12 cellular contexts compared by ENCODE assay signal in genomic region chr22:43891360-43892182, GRCh38. TPM values are rescaled to one million over a fixed set of nuclear protein-coding genes. Genes with fewer than 3 reads are reported as not detected.
DNase-seq lines count a peak whose midpoint lies in the region; ATAC-seq and TF ChIP-seq lines count a peak whose summit lies in the region.
"Had no signal": no experiment of that assay in that cellular context is flagged by ENCODE, and none has a peak within 500 bp of the region (broad histone marks: within the 10 kb centered on the region; RNA-seq: fewer than 3 reads in every experiment).

Gene PNPLA5, minus strand, starts transcription at chr22:43892013. Its CDS starts 133 bp downstream, at chr22:43891880.

- no peak within 1 kb of the TSS for H2BK5ac ChIP-seq in mesendoderm (ENCODE audit: low read length)

- POLR2A ChIA-PET in OCI-LY7 (lab: Charles Lee), result no interaction called here

- no peak within 1 kb of the TSS for H4K5ac ChIP-seq in mesendoderm (ENCODE audit: low read length)

- H2BK15ac ChIP-seq in mesendoderm (replicated peaks; ENCODE audit: low read depth), result no peak within 1 kb of the TSS

- H2AFZ ChIP-seq in OCI-LY7 (ENCODE audit: low read length), result no peak within 1 kb of the TSS

- ATAC-seq in Right ventricle myocardium inferior (no peak), upper lobe of right lung (no peak), HG02973 (IDR thresholded peaks at IDR 0.05; ENCODE audit: unreplicated experiment) (no peak)

- H3K9me3 ChIP-seq in left ventricle myocardium inferior (replicated peaks) (no peaks in the 10 kb centered on the region), upper lobe of right lung (no peaks in the 10 kb centered on the region), OCI-LY7 (ENCODE audit: low read length) (no peaks in the 10 kb centered on the region)

- TF ChIP-seq CTCF in left ventricle myocardium inferior (IDR thresholded peaks at IDR 0.05; ENCODE audit: borderline replicate concordance) (no peak), upper lobe of right lung (IDR thresholded peaks at IDR 0.05) (no peak), OCI-LY7 (conservative IDR thresholded peaks at IDR 0.05; ENCODE audit: low read length) (no peak)

- H3K36me3 ChIP-seq in left ventricle myocardium inferior (no peaks in the 10 kb centered on the region), mesendoderm (ENCODE audit: control insufficient read depth, insufficient read depth, low read length) (no peaks in the 10 kb centered on the region), upper lobe of right lung (no peaks in the 10 kb centered on the region), OCI-LY7 (ENCODE audit: insufficient read depth, low read length) (no peaks in the 10 kb centered on the region)

- peak within 1 kb of the TSS; percentile 66 for H3K23ac ChIP-seq in mesendoderm (ENCODE audit: low read length)

- H3K27me3 ChIP-seq in left ventricle myocardium inferior (ENCODE audit: low read depth), result peaks cover 95% of the 10 kb centered on the region
- peaks cover 2% of the 10 kb centered on the region for H3K27me3 ChIP-seq in mesendoderm (ENCODE audit: insufficient read depth, low read length, poor library complexity)
- peaks cover 51% of the 10 kb centered on the region for H3K27me3 ChIP-seq in upper lobe of right lung

- no peak within 1 kb of the TSS for H2BK120ac ChIP-seq in mesendoderm (ENCODE audit: low read depth, low read length)

- H3K9me2 ChIP-seq in OCI-LY7 (ENCODE audit: insufficient read depth, low read length), result no peaks in the 10 kb centered on the region

- H2AK5ac ChIP-seq in mesendoderm (ENCODE audit: low read length), result no peak within 1 kb of the TSS

- intact Hi-C loops in left ventricle myocardium inferior (cut with micrococcal nuclease) (no loop called here), Right ventricle myocardium inferior (cut with DNase I) (no loop called here), upper lobe of right lung (cut with DNase I) (no loop called here), OCI-LY7 (cut with micrococcal nuclease; ENCODE audit: unreplicated experiment) (no loop called here)

- no peak within 1 kb of the TSS for H3K4ac ChIP-seq in mesendoderm (ENCODE audit: low read depth, low read length)

- BruUV-seq in OCI-LY7 (replicated peaks; lab: Mats Ljungman, UMichigan), result no TSS peak

- H3K56ac ChIP-seq in mesendoderm (ENCODE audit: low read length), result peak within 1 kb of the TSS; percentile 60

- H3K27ac ChIP-seq in left ventricle myocardium inferior (replicated peaks), result no peak within 1 kb of the TSS
- no peak within 1 kb of the TSS for H3K27ac ChIP-seq in mesendoderm (ENCODE audit: low read depth, low read length)
- H3K27ac ChIP-seq in upper lobe of right lung, result no peak within 1 kb of the TSS
- no peak within 1 kb of the TSS for H3K27ac ChIP-seq in OCI-LY7 (ENCODE audit: low read depth, low read length, poor library complexity, severe bottlenecking)
- H3K27ac ChIP-seq: HL-60 had no signal

- peak within 1 kb of the TSS; percentile 59 for H3K4me2 ChIP-seq in mesendoderm (ENCODE audit: low read length)
- H3K4me2 ChIP-seq in OCI-LY7 (ENCODE audit: low read length), result no peak within 1 kb of the TSS

- H3K18ac ChIP-seq in mesendoderm (ENCODE audit: low read length), result no peak within 1 kb of the TSS

- no peaks in the 10 kb centered on the region for H3K79me1 ChIP-seq in mesendoderm (ENCODE audit: low read length)

- peak within 1 kb of the TSS; percentile 54 for H3K9ac ChIP-seq in mesendoderm (ENCODE audit: low read length)

- peak within 1 kb of the TSS; percentile 7 for H3K4me3 ChIP-seq in left ventricle myocardium inferior
- H3K4me3 ChIP-seq in mesendoderm (ENCODE audit: low read length), result peak within 1 kb of the TSS; percentile 28
- H3K4me3 ChIP-seq in upper lobe of right lung, result no peak within 1 kb of the TSS
- no peak within 1 kb of the TSS for H3K4me3 ChIP-seq in OCI-LY7 (ENCODE audit: low read depth, low read length, poor library complexity, severe bottlenecking)

- H3K4me1 ChIP-seq in left ventricle myocardium inferior (peaks cover 11% of the 10 kb centered on the region), mesendoderm (ENCODE audit: control insufficient read depth, low read depth, low read length) (no peaks in the 10 kb centered on the region), upper lobe of right lung (no peaks in the 10 kb centered on the region), OCI-LY7 (ENCODE audit: insufficient read depth, low read length, poor library complexity, severe bottlenecking) (no peaks in the 10 kb centered on the region)

- H3K79me2 ChIP-seq in mesendoderm (ENCODE audit: control insufficient read depth, insufficient read depth, low read length) (no peaks in the 10 kb centered on the region), OCI-LY7 (ENCODE audit: insufficient read depth, low read depth, low read length) (no peaks in the 10 kb centered on the region)

- H4K20me1 ChIP-seq in OCI-LY7 (ENCODE audit: insufficient read depth, low read length), result no peaks in the 10 kb centered on the region

- WGBS in mesendoderm (ENCODE audit: extremely low coverage, insufficient coverage, low lambda C conversion rate), result no CpG with 5 or more reads among the region's 72 CpGs

- CTCF ChIA-PET in OCI-LY7 (lab: Charles Lee; ENCODE audit: unreplicated experiment), result no interaction called here

- DNase-seq in left ventricle myocardium inferior, result no peak
- DNase-seq in Right ventricle myocardium inferior (ENCODE audit: missing footprints), result no peak
- DNase-seq in amniotic epithelial cell (ENCODE audit: low read depth), result peak; percentile 23
- DNase-seq in mesendoderm, result peak; percentile 50
- DNase-seq in upper lobe of right lung, result peak; percentile 68
- no peak for DNase-seq in OCI-LY7 (ENCODE audit: low spot score)
- DNase-seq in NCI-H510A treated with DMSO at 0.1 percent for 48 hours (lab: John Stamatoyannopoulos, UW), result no peak

- H4K8ac ChIP-seq in mesendoderm (ENCODE audit: low read depth, low read length), result no peak within 1 kb of the TSS

RNA-seq across cellular contexts. Expression of gene PNPLA5, which starts in this region (rescaled TPM):
- total RNA-seq in left ventricle myocardium inferior, result not detected
- not detected for total RNA-seq in Right ventricle myocardium inferior
- 2.0 TPM for polyA plus RNA-seq in mesendoderm (2013, experiment 1 of 2)
- 2.3 TPM for polyA plus RNA-seq in mesendoderm (2013, experiment 2 of 2)
- not detected for total RNA-seq in upper lobe of right lung
- not detected in 2 replicates for total RNA-seq in OCI-LY7 (2014; rRNA removed; shearing (Covaris generic))
- 0.15 TPM in 1 of 2 replicates, not detected in the other for total RNA-seq in OCI-LY7 (2022)
- total RNA-seq: cerebellum, liver, NCI-H460 had no signal
- polyA plus RNA-seq: liver had no signal

Comparison
In these comparisons a context has a peak if more than half of its experiments do, and no peak if none do; other contexts are left out.
1. Peak in DNase-seq in upper lobe of right lung; RNA of the gene not detected or under 1 TPM.
2. DNase-seq: peak in amniotic epithelial cell (single experiment) and mesendoderm (single experiment); none in left ventricle myocardium inferior (single experiment), Right ventricle myocardium inferior (single experiment), OCI-LY7 (single experiment) and NCI-H510A treated with DMSO at 0.1 percent for 48 hours (single experiment).
3. H3K4me3 ChIP-seq: peak in left ventricle myocardium inferior (single experiment) and mesendoderm (single experiment); none in upper lobe of right lung (single experiment) and OCI-LY7 (single experiment).